ENCODE assay signal across 28 cellular contexts in genomic region chr1:87814573-87814972, GRCh38.
"Had no signal": no experiment of that assay in that cellular context is flagged by ENCODE, and none has a peak within 500 bp of the region (broad histone marks: within the 10 kb centered on the region; RNA-seq: fewer than 3 reads in every experiment).

No MANE protein-coding gene starts in this region.

- FAIRE-seq: colon, kidney had no signal

- H3K4me3 ChIP-seq: heart left ventricle, right lobe of liver, skin epidermis, tibial artery, upper lobe of right lung had no signal

- H3K27ac ChIP-seq: foreskin keratinocyte, heart left ventricle, neutrophil, right lobe of liver, skin epidermis, tibial artery, upper lobe of right lung, VCaP had no signal

- H3K4me1 ChIP-seq: foreskin keratinocyte, right lobe of liver, upper lobe of right lung had no signal

- DNase-seq: activated CD4-positive, alpha-beta T cell treated with anti-CD3 and anti-CD28 coated beads for 48 hours; activated CD4-positive, alpha-beta T cell treated with anti-CD3 and anti-CD28 coated beads, Interleukin-2, amount 50 U/mL, for 48 hours; activated CD8-positive, alpha-beta memory T cell treated with anti-CD3 and anti-CD28 coated beads, Interleukin-2, amount 50 U/mL, for 4 hours; activated gamma-delta T cell; activated naive CD4-positive, alpha-beta T cell treated with anti-CD3 and anti-CD28 coated beads, Interleukin-2, amount 10 ng/mL, durations not matched to agents 7 days and 5 days; activated T-cell treated with anti-CD3 and anti-CD28 coated beads, Interleukin-2, amount 50 U/mL, for 24 hours; amniotic stem cell; effector CD8-positive, alpha-beta T cell; erythroblast; foreskin keratinocyte; heart left ventricle; hypothalamus; immature natural killer cell; kidney; left colon; mammary epithelial cell; right lobe of liver; stimulated activated CD4-positive, alpha-beta T cell treated with anti-CD3 and anti-CD28 coated beads, Interleukin-12 subunit alpha, Interleukin-12 subunit beta, amount 100 ng/mL, for 4 hours; stimulated activated CD4-positive, alpha-beta T cell treated with anti-CD3 and anti-CD28 coated beads, Interleukin-4, amount 100 ng/mL, for 1 hour; stimulated activated naive CD8-positive, alpha-beta T cell treated with anti-CD3 and anti-CD28 coated beads, Interleukin-15, amount 100 ng/mL, for 72 hours; substantia nigra; T-helper 1 cell; tibial artery; upper lobe of right lung had no signal

- H3K36me3 ChIP-seq: heart left ventricle, neutrophil, right lobe of liver, tibial artery, upper lobe of right lung had no signal

- H3K9me3 ChIP-seq: heart left ventricle, neutrophil, right lobe of liver, tibial artery, upper lobe of right lung had no signal

- H3K27me3 ChIP-seq: foreskin keratinocyte, heart left ventricle, neutrophil, right lobe of liver, tibial artery, upper lobe of right lung had no signal
